Comparison of ENCODE assay signal across 8 cellular contexts in genomic region chr1:85707267-85707989, GRCh38. TPM values are rescaled to one million over a fixed set of nuclear protein-coding genes. Genes with fewer than 3 reads are reported as not detected.
DNase-seq lines count a peak whose midpoint lies in the region; ATAC-seq and TF ChIP-seq lines count a peak whose summit lies in the region.

No MANE protein-coding gene starts in this region.

- peak overlapping the region; percentile 76; the same call in 1 of the 2 replicates for H2AFZ ChIP-seq in OCI-LY3 (ENCODE audit: low read depth, low read length)

- H3K36me3 ChIP-seq in OCI-LY3 (replicated peaks; ENCODE audit: low read depth, low read length): peaks cover 14% of the 10 kb centered on the region
- peaks cover 0 to 33% (median 25%) of the 10 kb centered on the region in 4 donors for H3K36me3 ChIP-seq in stomach

- WGBS in right cardiac atrium: 19% methylated on average over 13 of the region's 13 CpGs
- WGBS in stomach, 5 donors: 11 to 18% (median 14%) methylated on average over 13 of the region's 13 CpGs

- H3K79me2 ChIP-seq in OCI-LY3 (ENCODE audit: low read length): peaks cover 56% of the 10 kb centered on the region

- POLR2A ChIA-PET in CD4-positive, alpha-beta T cell (lab: Charles Lee): interaction anchor here (0.6 to 1.4 kb wide), 4 partner anchors 396 to 1134 kb away, joined by 4 to 17 read pairs (median 6); partner anchors contain the start of genes BCL10 and SH3GLB1
- POLR2A ChIA-PET in WTC11 (lab: Charles Lee): no interaction called here

- peak overlapping the region; percentile 93 for H3K9ac ChIP-seq in OCI-LY3 (ENCODE audit: low read length)

- peak overlapping the region; percentile 91 for H3K4me2 ChIP-seq in OCI-LY3 (ENCODE audit: low read length)

- CTCF ChIA-PET in CD4-positive, alpha-beta T cell (lab: Charles Lee): interaction anchor here (0.7 to 1.2 kb wide), 2 partner anchors 34 to 997 kb away, joined by 3 read pairs; partner anchors contain the start of gene SH3GLB1
- CTCF ChIA-PET in WTC11 (lab: Charles Lee): interaction anchor here (0.6 to 1.4 kb wide), 9 partner anchors 20 to 448 kb away, joined by 3 to 10 read pairs (median 4); partner anchors contain the start of gene C1orf52

- DNase-seq in CD4-positive, alpha-beta T cell: no peak
- DNase-seq in right cardiac atrium (no peak), stomach (no peak), endothelial cell (ENCODE audit: low spot score) (no peak), NCI-H1048 (lab: John Stamatoyannopoulos, UW) (no peak), WTC11 (ENCODE audit: low spot score) (no peak)

- H3K4me3 ChIP-seq in OCI-LY3 (ENCODE audit: low read length) (peak overlapping the region; percentile 95), right cardiac atrium (ENCODE audit: low read length) (peak overlapping the region; percentile 53), stomach (peak overlapping the region; percentile 72 to 79 (median 78))

- H3K4me3 Mint-ChIP-seq in CD4-positive, alpha-beta T cell: no peak overlapping the region
- H3K4me3 Mint-ChIP-seq in endothelial cell (ENCODE audit: unreplicated experiment): no peak overlapping the region
- H3K4me3 Mint-ChIP-seq in WTC11: no peak overlapping the region

- no peak overlapping the region for H3K27ac Mint-ChIP-seq in CD4-positive, alpha-beta T cell
- H3K27ac Mint-ChIP-seq in endothelial cell (ENCODE audit: unreplicated experiment): no peak overlapping the region
- no peak overlapping the region for H3K27ac Mint-ChIP-seq in WTC11

- H3K27ac ChIP-seq in CD4-positive, alpha-beta T cell (ENCODE audit: low read depth, low read length): no peak overlapping the region
- H3K27ac ChIP-seq in OCI-LY3 (ENCODE audit: low read length) (peak overlapping the region; percentile 72; the same call in 1 of the 2 replicates), right cardiac atrium (ENCODE audit: low read length) (no peak overlapping the region), stomach (peak overlapping the region; percentile 77 to 91 (median 85))

- peak; percentile 4 for ATAC-seq in CD4-positive, alpha-beta T cell (ENCODE audit: poor library complexity)
- ATAC-seq in GM21619 (IDR thresholded peaks at IDR 0.05; ENCODE audit: unreplicated experiment) (peak; percentile 17), right cardiac atrium (no peak), WTC11 (no peak; the same call in 1 of the 2 replicates)

- TF ChIP-seq CTCF in CD4-positive, alpha-beta T cell (IDR thresholded peaks at IDR 0.05): no peak
- no peak for TF ChIP-seq CTCF in OCI-LY3 (IDR thresholded peaks at IDR 0.05; ENCODE audit: low read depth, low read length)
- no peak for TF ChIP-seq CTCF in stomach (IDR thresholded peaks at IDR 0.05)
- TF ChIP-seq CTCF in endothelial cell (IDR thresholded peaks at IDR 0.05; ENCODE audit: unreplicated experiment): no peak
- TF ChIP-seq CTCF in WTC11 (IDR thresholded peaks at IDR 0.05): no peak

- TF ChIP-seq EP300 in stomach (IDR thresholded peaks at IDR 0.05): no peak

- intact Hi-C loops in CD4-positive, alpha-beta T cell (cut with DNase I, micrococcal nuclease): loop anchor here in 1 of 2 experiments (5.0 to 10.0 kb wide), 3 partner anchors 433 to 1015 kb away; partner anchors contain the start of genes BCL10, SH3GLB1 and SSX2IP
- intact Hi-C loops in right cardiac atrium (cut with DNase I): loop anchor here in 1 of 4 donors (10.0 kb wide), 1 partner anchor 123 kb away; the partner anchor contains the start of gene CCN1
- intact Hi-C loops in stomach (cut with DNase I; ENCODE audit: low total_unique reads): no loop called here

- no peaks in the 10 kb centered on the region for H4K20me1 ChIP-seq in OCI-LY3 (ENCODE audit: insufficient read depth, low read length)

- no peaks in the 10 kb centered on the region for H3K27me3 ChIP-seq in CD4-positive, alpha-beta T cell (ENCODE audit: control insufficient read depth, insufficient read depth, low read length)
- H3K27me3 ChIP-seq in OCI-LY3 (ENCODE audit: low read depth, low read length): no peaks in the 10 kb centered on the region
- no peaks in the 10 kb centered on the region for H3K27me3 ChIP-seq in right cardiac atrium (ENCODE audit: control insufficient read depth, insufficient read depth)
- H3K27me3 ChIP-seq in stomach: no peaks in the 10 kb centered on the region

- peaks cover 38% of the 10 kb centered on the region for H3K36me3 Mint-ChIP-seq in CD4-positive, alpha-beta T cell (ENCODE audit: low read depth)
- H3K36me3 Mint-ChIP-seq in endothelial cell (ENCODE audit: low read depth, unreplicated experiment) (peaks cover 11% of the 10 kb centered on the region), WTC11 (peaks cover 24% of the 10 kb centered on the region)

- H3K4me1 Mint-ChIP-seq in CD4-positive, alpha-beta T cell (ENCODE audit: low read depth): peaks cover 34% of the 10 kb centered on the region
- peaks cover 9% of the 10 kb centered on the region for H3K4me1 Mint-ChIP-seq in endothelial cell (ENCODE audit: unreplicated experiment)
- no peaks in the 10 kb centered on the region for H3K4me1 Mint-ChIP-seq in WTC11

- H3K9me3 ChIP-seq in CD4-positive, alpha-beta T cell (ENCODE audit: control insufficient read depth, low read length): no peaks in the 10 kb centered on the region
- H3K9me3 ChIP-seq in OCI-LY3 (ENCODE audit: insufficient read depth, low read length): no peaks in the 10 kb centered on the region
- H3K9me3 ChIP-seq in right cardiac atrium (ENCODE audit: control insufficient read depth, low read length): no peaks in the 10 kb centered on the region
- H3K9me3 ChIP-seq in stomach: no peaks in the 10 kb centered on the region

- no peak for TF ChIP-seq POLR2A in stomach (IDR thresholded peaks at IDR 0.05)

- H3K4me1 ChIP-seq in OCI-LY3 (ENCODE audit: low read length): peaks cover 13% of the 10 kb centered on the region
- H3K4me1 ChIP-seq in right cardiac atrium (ENCODE audit: control insufficient read depth, insufficient read depth, low read length): no peaks in the 10 kb centered on the region
- H3K4me1 ChIP-seq in stomach: peaks cover 10 to 34% (median 22%) of the 10 kb centered on the region in 4 donors

- H3K27me3 Mint-ChIP-seq in CD4-positive, alpha-beta T cell: no peaks in the 10 kb centered on the region
- H3K27me3 Mint-ChIP-seq in endothelial cell (ENCODE audit: unreplicated experiment): peaks cover 1% of the 10 kb centered on the region
- no peaks in the 10 kb centered on the region for H3K27me3 Mint-ChIP-seq in WTC11 (ENCODE audit: low read depth)

- H3K9me3 Mint-ChIP-seq in CD4-positive, alpha-beta T cell: no peaks in the 10 kb centered on the region
- H3K9me3 Mint-ChIP-seq in endothelial cell (ENCODE audit: unreplicated experiment) (no peaks in the 10 kb centered on the region), WTC11 (no peaks in the 10 kb centered on the region)

TF ChIP-seq in WTC11, 78 proteins besides CTCF, POLR2A, EP300 and RAD21 (continues in another document):
- TF ChIP-seq RELA (CRISPR knock-in tag; IDR thresholded peaks at IDR 0.05; ENCODE audit: borderline replicate concordance) (no peak), ZNF396 (CRISPR knock-in tag; IDR thresholded peaks at IDR 0.05; ENCODE audit: borderline replicate concordance) (no peak), MXD4 (CRISPR knock-in tag; IDR thresholded peaks at IDR 0.05; ENCODE audit: borderline replicate concordance) (no peak), ZNF121 (CRISPR knock-in tag; IDR thresholded peaks at IDR 0.05) (no peak), FOXJ3 (CRISPR knock-in tag; IDR thresholded peaks at IDR 0.05; ENCODE audit: borderline replicate concordance) (no peak), KAT7 (CRISPR knock-in tag; IDR thresholded peaks at IDR 0.05; ENCODE audit: borderline replicate concordance) (no peak), TEAD1 (CRISPR knock-in tag; IDR thresholded peaks at IDR 0.05) (no peak), PRRX2 (CRISPR knock-in tag; IDR thresholded peaks at IDR 0.05) (no peak), OVOL2 (CRISPR knock-in tag; IDR thresholded peaks at IDR 0.05; ENCODE audit: borderline replicate concordance) (no peak), HMGA2 (CRISPR knock-in tag; IDR thresholded peaks at IDR 0.05) (no peak), MLX (CRISPR knock-in tag; IDR thresholded peaks at IDR 0.05) (no peak), ZNF219 (CRISPR knock-in tag; IDR thresholded peaks at IDR 0.05; ENCODE audit: borderline replicate concordance) (no peak)

RNA-seq across cellular contexts. Expression of gene ZNHIT6, which starts 0.8 kb away (rescaled TPM):
- 10 to 100 TPM; 10.4 to 10.8 TPM for total RNA-seq in CD4-positive, alpha-beta T cell
- total RNA-seq in right cardiac atrium: 10 to 100 TPM; 10.2 to 13.7 (median 10.6) TPM
- polyA plus RNA-seq in right cardiac atrium: 7.7 TPM
- total RNA-seq in stomach: 10 to 100 TPM in 3 of 5 donors, 1 to 10 TPM in 2; 6.7 to 12.3 (median 10.4) TPM
- polyA plus RNA-seq in stomach: 1 to 10 TPM; 5.6 to 9.2 (median 8.3) TPM
- total RNA-seq in endothelial cell (ENCODE audit: unreplicated experiment): 22.6 TPM
- 14.3 to 16.4 TPM (median 15.9 TPM) in 3 replicates for total RNA-seq in WTC11 (2021)

Comparison
In these comparisons a context has a peak if more than half of its experiments do, and no peak if none do; other contexts are left out.
1. ATAC-seq: peak in CD4-positive, alpha-beta T cell (single experiment) and GM21619 (single experiment); none in right cardiac atrium (0 of 2) and WTC11 (single experiment).
2. H3K27ac ChIP-seq: peak in OCI-LY3 (single experiment) and stomach (5 of 5); none in CD4-positive, alpha-beta T cell (single experiment) and right cardiac atrium (single experiment).
3. Peak in every context shown above with its lines, with median percentiles within 50 percentile points of each other: H3K4me3 ChIP-seq.